8 cellular contexts compared by ENCODE assay signal in the genomic region with DNA sequence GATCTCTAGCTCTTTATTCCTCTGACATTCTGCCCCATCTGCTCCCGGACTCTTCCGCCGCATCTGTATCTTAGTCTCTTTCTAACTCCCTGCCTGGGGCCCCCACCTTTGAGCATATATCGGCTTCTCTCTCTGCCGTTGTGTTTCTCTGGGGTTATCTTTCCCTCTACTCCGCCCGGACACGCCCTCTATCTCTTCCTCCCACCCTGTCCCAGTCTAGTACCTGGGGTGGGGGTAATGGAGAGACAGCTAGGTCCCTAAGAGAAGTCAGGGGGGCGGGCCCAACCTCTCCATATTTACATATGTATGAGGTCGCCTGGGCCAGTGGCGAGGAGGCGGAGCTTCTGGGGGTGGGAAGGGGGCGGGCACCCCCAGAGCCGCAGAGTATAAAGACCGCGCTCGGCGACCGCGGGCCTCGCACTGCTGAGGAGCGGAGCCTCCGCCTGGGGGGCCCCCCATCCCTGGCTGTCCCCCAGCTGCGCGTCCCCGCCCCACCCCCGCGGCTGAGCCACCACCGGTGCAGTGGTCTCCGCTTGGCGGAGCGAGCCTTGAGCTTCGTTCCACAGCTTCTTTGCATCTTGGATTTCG. TPM values are rescaled to one million over a fixed set of nuclear protein-coding genes. Genes with fewer than 3 reads are reported as not detected.
DNase-seq lines count a peak whose midpoint lies in the region; ATAC-seq and TF ChIP-seq lines count a peak whose summit lies in the region.

Gene ATP1B2 (plus strand): TSS at position 418 of the 588 bp plus-strand sequence. CDS start 593 bp downstream, outside the sequence.

- TF ChIP-seq CTCF in heart left ventricle (IDR thresholded peaks at IDR 0.05) (no peak), parathyroid adenoma (IDR thresholded peaks at IDR 0.05) (no peak)

- H3K36me3 Mint-ChIP-seq in activated naive CD4-positive, alpha-beta T cell treated with anti-CD3 and anti-CD28 coated beads, Interleukin-2, amount 50 U/mL, for 72 hours, result no peaks in the 10 kb centered on the region

- H3K9ac ChIP-seq in SK-N-MC (ENCODE audit: insufficient read length) (peak within 1 kb of the TSS; percentile 57), parathyroid adenoma (no peak within 1 kb of the TSS)

- intact Hi-C loops in heart left ventricle (cut with DNase I), result loop anchor here in 1 of 10 donors (5.0 kb wide), 1 partner anchor 37 kb away; the partner anchor contains the start of genes TP53 and WRAP53

- H3K36me3 ChIP-seq in SK-N-MC (ENCODE audit: insufficient read depth, low read length) (no peaks in the 10 kb centered on the region), heart left ventricle (no peaks in the 10 kb centered on the region), parathyroid adenoma (ENCODE audit: control insufficient read depth, insufficient read depth, low read length) (no peaks in the 10 kb centered on the region), thymus (ENCODE audit: control insufficient read depth, insufficient read depth) (no peaks in the 10 kb centered on the region)

- H3K27me3 ChIP-seq in heart left ventricle, result peaks cover 0 to 38% (median 14%) of the 10 kb centered on the region in 9 donors
- no peaks in the 10 kb centered on the region for H3K27me3 ChIP-seq in parathyroid adenoma (ENCODE audit: control insufficient read depth, insufficient read depth, low read length)
- H3K27me3 ChIP-seq in thymus (ENCODE audit: control insufficient read depth, insufficient read depth), result peaks cover 23% of the 10 kb centered on the region

- H3K9me3 ChIP-seq in SK-N-MC (ENCODE audit: low read depth, low read length) (no peaks in the 10 kb centered on the region), heart left ventricle (no peaks in the 10 kb centered on the region), parathyroid adenoma (ENCODE audit: control insufficient read depth, low read length) (no peaks in the 10 kb centered on the region), thymus (ENCODE audit: control insufficient read depth) (no peaks in the 10 kb centered on the region)

- peak within 1 kb of the TSS in 1 of 2 donors; percentile 30 for H3K27ac Mint-ChIP-seq in activated naive CD4-positive, alpha-beta T cell treated with anti-CD3 and anti-CD28 coated beads, Interleukin-2, amount 50 U/mL, for 72 hours

- 1 to 3% (median 1%) methylated on average over 16 to 34 of the region's 34 CpGs for WGBS in heart left ventricle, 4 donors
- WGBS in thymus, result 2% methylated on average over 34 of the region's 34 CpGs

- DNase-seq in C1 segment of cervical spinal cord (lab: John Stamatoyannopoulos, UW) (peak in 10 of 14 donors; percentile 29 to 88 (median 63)), HK-2 (ENCODE audit: unreplicated experiment) (peak; percentile 22), SK-N-MC (ENCODE audit: low read depth, low spot score) (peak; percentile 35), heart left ventricle (peak; percentile 71 to 86 (median 77)), NCI-H2107 treated with DMSO at 0.1 percent for 48 hours (lab: John Stamatoyannopoulos, UW; ENCODE audit: unreplicated experiment) (no peak)
- DNase-seq in activated naive CD4-positive, alpha-beta T cell treated with anti-CD3 and anti-CD28 coated beads, Interleukin-2, amount 50 U/mL, for 72 hours (ENCODE audit: low spot score in 2 of 2), result peak in 1 of 2 donors; percentile 68

- H3K4me2 ChIP-seq in parathyroid adenoma (ENCODE audit: low read length), result peak within 1 kb of the TSS; percentile 90

- H3K27ac ChIP-seq in SK-N-MC (no peak within 1 kb of the TSS), heart left ventricle (peak within 1 kb of the TSS in 10 of 12 donors; percentile 51 to 81 (median 62)), parathyroid adenoma (no peak within 1 kb of the TSS), thymus (ENCODE audit: low read depth) (no peak within 1 kb of the TSS)

- no peaks in the 10 kb centered on the region for H3K79me2 ChIP-seq in parathyroid adenoma

- H3K4me1 ChIP-seq in heart left ventricle (peaks cover 0 to 20% (median 15%) of the 10 kb centered on the region in 12 donors), parathyroid adenoma (peaks cover 3% of the 10 kb centered on the region), thymus (ENCODE audit: control insufficient read depth, insufficient read depth, low read length) (peaks cover 10% of the 10 kb centered on the region)

- H3K4me3 ChIP-seq in SK-N-MC, result peak within 1 kb of the TSS; percentile 86
- H3K4me3 ChIP-seq in heart left ventricle, result peak within 1 kb of the TSS; percentile 31 to 69 (median 56)
- peak within 1 kb of the TSS; percentile 45 for H3K4me3 ChIP-seq in parathyroid adenoma (ENCODE audit: low read depth, low read length)
- H3K4me3 ChIP-seq in thymus (ENCODE audit: low read length), result peak within 1 kb of the TSS; percentile 40

- peak within 1 kb of the TSS; percentile 90 for H2AFZ ChIP-seq in parathyroid adenoma

- TF ChIP-seq POLR2A in heart left ventricle (IDR thresholded peaks at IDR 0.05), result no peak

- no peaks in the 10 kb centered on the region for H3K9me3 Mint-ChIP-seq in activated naive CD4-positive, alpha-beta T cell treated with anti-CD3 and anti-CD28 coated beads, Interleukin-2, amount 50 U/mL, for 72 hours

- ATAC-seq in activated naive CD4-positive, alpha-beta T cell treated with anti-CD3 and anti-CD28 coated beads, Interleukin-2, amount 50 U/mL, for 72 hours, result peak; percentile 88 to 91
- peak; percentile 67 to 86 (median 78) for ATAC-seq in heart left ventricle

RNA-seq across cellular contexts. Expression of gene ATP1B2, which starts in this region (rescaled TPM):
- total RNA-seq in activated naive CD4-positive, alpha-beta T cell treated with anti-CD3 and anti-CD28 coated beads, Interleukin-2, amount 50 U/mL, for 72 hours, result under 1 TPM in 1 of 2 donors, not detected in 1; 0.25 TPM
- total RNA-seq in heart left ventricle, result 1 to 10 TPM; 1.3 to 6.6 (median 2.9) TPM
- polyA plus RNA-seq in heart left ventricle (1 to 10 TPM in 1 of 2 donors, under 1 TPM in 1; 0.60 to 2.6 TPM), thymus (1.3 TPM)

Comparison
In these comparisons a context has a peak if more than half of its experiments do, and no peak if none do; other contexts are left out.
1. Peak in ATAC-seq in activated naive CD4-positive, alpha-beta T cell treated with anti-CD3 and anti-CD28 coated beads, Interleukin-2, amount 50 U/mL, for 72 hours; RNA of the gene not detected or under 1 TPM.
2. H3K27ac ChIP-seq: peak in heart left ventricle (10 of 12); none in SK-N-MC (single experiment), parathyroid adenoma (single experiment) and thymus (single experiment).
3. Peak in every context shown above with its lines, with median percentiles within 50 percentile points of each other: H3K4me3 ChIP-seq.